In genomic region chr4:41134581-41134980, GRCh38 we compare ENCODE assay signal across 17 cellular contexts.
DNase-seq lines count a peak whose midpoint lies in the region; ATAC-seq, FAIRE-seq and TF ChIP-seq lines count a peak whose summit lies in the region.
"Had no signal": no experiment of that assay in that cellular context is flagged by ENCODE, and none has a peak within 500 bp of the region (broad histone marks: within the 10 kb centered on the region; RNA-seq: fewer than 3 reads in every experiment).

No MANE protein-coding gene starts in this region.

- TF ChIP-seq CTCF in dorsolateral prefrontal cortex (IDR thresholded peaks at IDR 0.05 in 54 of 56, conservative IDR thresholded peaks at IDR 0.05 in 2 of 56; ENCODE audit: low read depth in 1 of 56, partially characterized antibody in 56 of 56) (no peak), lower lobe of right lung (IDR thresholded peaks at IDR 0.05) (no peak)

- H3K27ac ChIP-seq in dorsolateral prefrontal cortex (peak overlapping the region in 38 of 59 donors; percentile 4 to 75 (median 46)), lower lobe of right lung (no peak overlapping the region)
- H3K27ac ChIP-seq: A549, parathyroid adenoma had no signal

- H3K27me3 ChIP-seq in dorsolateral prefrontal cortex (no peaks in the 10 kb centered on the region), lower lobe of right lung (ENCODE audit: low read depth) (no peaks in the 10 kb centered on the region)

- no peak for FAIRE-seq in H54 (lab: Jason Lieb, UNC)
- FAIRE-seq: A549 had no signal

- peak; percentile 78 for ATAC-seq in Right ventricle myocardium superior (ENCODE audit: poor library complexity)
- peak; percentile 32 to 54 for ATAC-seq in lower lobe of right lung
- ATAC-seq in GM19452 (IDR thresholded peaks at IDR 0.05; ENCODE audit: unreplicated experiment) = no peak
- ATAC-seq: activated CD4-positive, CD25-positive, alpha-beta regulatory T cell treated with anti-CD3 and anti-CD28 coated beads, Interleukin-2, amount 50 U/mL, for 24 hours; T-helper 17 cell had no signal

- TF ChIP-seq POLR2A in H54 (IDR thresholded peaks at IDR 0.05; ENCODE audit: low read depth, low read length) = no peak

- DNase-seq in Right ventricle myocardium superior (no peak), cardiac septum (ENCODE audit: low spot score) (no peak), dorsolateral prefrontal cortex (no peak), lower lobe of right lung (no peak), NCI-H1048 (lab: John Stamatoyannopoulos, UW) (no peak), DMS153 (lab: John Stamatoyannopoulos, UW) (no peak), H54 (ENCODE audit: insufficient read length, low spot score) (no peak)
- DNase-seq: activated naive CD4-positive, alpha-beta T cell treated with anti-CD3 and anti-CD28 coated beads, Interleukin-2, amount 50 U/mL, for 16 hours; CD4-positive, alpha-beta memory T cell; central memory CD4-positive, alpha-beta T cell; foreskin melanocyte; NCI-H2081; T-helper 17 cell had no signal

- no peak overlapping the region for H3K4me3 ChIP-seq in dorsolateral prefrontal cortex
- no peak overlapping the region for H3K4me3 ChIP-seq in lower lobe of right lung
- H3K4me3 ChIP-seq: A549 had no signal

- peaks cover 56% of the 10 kb centered on the region for H3K4me1 ChIP-seq in lower lobe of right lung
- H3K4me1 ChIP-seq: parathyroid adenoma had no signal

- no peaks in the 10 kb centered on the region for H3K9me3 ChIP-seq in lower lobe of right lung
- H3K9me3 ChIP-seq: A549 had no signal

- intact Hi-C loops in Right ventricle myocardium superior (cut with DNase I) = no loop called here
- intact Hi-C loops in cardiac septum (cut with DNase I) = no loop called here
- intact Hi-C loops in dorsolateral prefrontal cortex (cut with DNase I) = no loop called here
- intact Hi-C loops in lower lobe of right lung (cut with DNase I) = no loop called here

- no peaks in the 10 kb centered on the region for H3K36me3 ChIP-seq in lower lobe of right lung
